18 cellular contexts compared by ENCODE assay signal in genomic region chr3:25476639-25477038, GRCh38. TPM values are rescaled to one million over a fixed set of nuclear protein-coding genes. Genes with fewer than 3 reads are reported as not detected.
"Had no signal": no experiment of that assay in that cellular context is flagged by ENCODE, and none has a peak within 500 bp of the region (broad histone marks: within the 10 kb centered on the region; RNA-seq: fewer than 3 reads in every experiment).

No MANE protein-coding gene starts in this region.

- DNase-seq: activated CD4-positive, alpha-beta memory T cell treated with anti-CD3 and anti-CD28 coated beads for 36 hours; activated CD4-positive, alpha-beta T cell treated with anti-CD3 and anti-CD28 coated beads for 1 hour; activated CD8-positive, alpha-beta memory T cell treated with anti-CD3 and anti-CD28 coated beads, Interleukin-2, amount 10 ng/mL, durations not matched to agents 7 days and 5 days; activated effector memory CD4-positive, alpha-beta T cell treated with Interleukin-2 at 50 U/mL for 16 hours; activated T-cell treated with anti-CD3 and anti-CD28 coated beads, Interleukin-2, amount 50 U/mL, for 24 hours; head of caudate nucleus; midbrain; ovary; stimulated activated CD4-positive, alpha-beta T cell treated with anti-CD3 and anti-CD28 coated beads, Interleukin-15, amount 100 ng/mL, for 24 hours; stimulated activated CD4-positive, alpha-beta T cell treated with anti-CD3 and anti-CD28 coated beads, Interleukin-4, amount 100 ng/mL, for 24 hours; stimulated activated naive CD4-positive, alpha-beta T cell treated with Interleukin-2 at 50 U/mL for 16 hours; T-helper 1 cell; upper lobe of right lung had no signal

- H3K36me3 Mint-ChIP-seq: activated CD4-positive, alpha-beta memory T cell treated with anti-CD3 and anti-CD28 coated beads for 36 hours; activated CD8-positive, alpha-beta memory T cell treated with anti-CD3 and anti-CD28 coated beads, Interleukin-2, amount 10 ng/mL, durations not matched to agents 7 days and 5 days; activated naive CD4-positive, alpha-beta T cell treated with anti-CD3 and anti-CD28 coated beads, Interleukin-2, amount 50 U/mL, for 72 hours had no signal

- H3K9me3 Mint-ChIP-seq: activated CD4-positive, alpha-beta memory T cell treated with anti-CD3 and anti-CD28 coated beads for 36 hours; activated naive CD4-positive, alpha-beta T cell treated with anti-CD3 and anti-CD28 coated beads, Interleukin-2, amount 50 U/mL, for 72 hours; activated T-cell treated with anti-CD3 and anti-CD28 coated beads, Interleukin-2, amount 50 U/mL, for 24 hours; neural crest cell had no signal

- ATAC-seq: activated CD8-positive, alpha-beta memory T cell treated with anti-CD3 and anti-CD28 coated beads, Interleukin-2, amount 10 ng/mL, durations not matched to agents 7 days and 5 days; activated naive CD4-positive, alpha-beta T cell treated with anti-CD3 and anti-CD28 coated beads, Interleukin-2, amount 50 U/mL, for 72 hours; SK-N-SH treated with all-trans-retinoic acid at 6 μM for 48 hours; upper lobe of right lung had no signal

- H3K9me3 ChIP-seq: ovary, upper lobe of right lung had no signal

- H3K27me3 ChIP-seq: ovary, upper lobe of right lung had no signal

- H3K4me1 Mint-ChIP-seq: activated CD8-positive, alpha-beta memory T cell treated with anti-CD3 and anti-CD28 coated beads, Interleukin-2, amount 10 ng/mL, durations not matched to agents 7 days and 5 days had no signal

- H3K36me3 ChIP-seq: ovary, upper lobe of right lung had no signal

- H3K27ac ChIP-seq: ovary, upper lobe of right lung, VCaP had no signal

- H3K4me3 ChIP-seq: lung, ovary, upper lobe of right lung had no signal

- H3K27ac Mint-ChIP-seq: activated CD4-positive, alpha-beta memory T cell treated with anti-CD3 and anti-CD28 coated beads for 36 hours; activated CD8-positive, alpha-beta memory T cell treated with anti-CD3 and anti-CD28 coated beads, Interleukin-2, amount 10 ng/mL, durations not matched to agents 7 days and 5 days; activated naive CD4-positive, alpha-beta T cell treated with anti-CD3 and anti-CD28 coated beads, Interleukin-2, amount 50 U/mL, for 72 hours; activated T-cell treated with anti-CD3 and anti-CD28 coated beads, Interleukin-2, amount 50 U/mL, for 24 hours had no signal

- H3K4me3 Mint-ChIP-seq: activated CD4-positive, alpha-beta memory T cell treated with anti-CD3 and anti-CD28 coated beads for 36 hours; activated CD8-positive, alpha-beta memory T cell treated with anti-CD3 and anti-CD28 coated beads, Interleukin-2, amount 10 ng/mL, durations not matched to agents 7 days and 5 days; activated T-cell treated with anti-CD3 and anti-CD28 coated beads, Interleukin-2, amount 50 U/mL, for 24 hours; neural crest cell had no signal

- H3K27me3 Mint-ChIP-seq: activated T-cell treated with anti-CD3 and anti-CD28 coated beads, Interleukin-2, amount 50 U/mL, for 24 hours had no signal

RNA-seq across cellular contexts. Expression of gene RARB, which starts 48.6 kb away (rescaled TPM):
- total RNA-seq: activated CD4-positive, alpha-beta memory T cell treated with anti-CD3 and anti-CD28 coated beads for 36 hours; activated CD8-positive, alpha-beta memory T cell treated with anti-CD3 and anti-CD28 coated beads, Interleukin-2, amount 10 ng/mL, durations not matched to agents 7 days and 5 days; activated naive CD4-positive, alpha-beta T cell treated with anti-CD3 and anti-CD28 coated beads, Interleukin-2, amount 50 U/mL, for 72 hours had no signal
